Comparison of ENCODE assay signal across 1 cellular context in genomic region chr3:66038384-66038725, GRCh38.
TF ChIP-seq lines count a peak whose summit lies in the region.

No MANE protein-coding gene starts in this region.

TF ChIP-seq in HepG2, 621 proteins besides CTCF, POLR2A, EP300 and RAD21 (continued from another document):
- peak; percentile 50; the same call in 1 of the 2 replicates for TF ChIP-seq ZNF710 (CRISPR knock-in tag; IDR thresholded peaks at IDR 0.05; ENCODE audit: borderline replicate concordance)
- TF ChIP-seq RXRA (CRISPR knock-in tag; IDR thresholded peaks at IDR 0.05) = no peak; the same call in 1 of the 2 replicates
- peak; percentile 43; the same call in 1 of the 2 replicates for TF ChIP-seq ETV5 (CRISPR knock-in tag; IDR thresholded peaks at IDR 0.05; ENCODE audit: borderline replicate concordance)
- no peak for TF ChIP-seq HMG20B (CRISPR knock-in tag; conservative IDR thresholded peaks at IDR 0.05)
- TF ChIP-seq ZFP41 (CRISPR knock-in tag; IDR thresholded peaks at IDR 0.05; ENCODE audit: borderline replicate concordance) = no peak
- TF ChIP-seq SOX13 (IDR thresholded peaks at IDR 0.05) = no peak
- TF ChIP-seq SOX13 (CRISPR knock-in tag; conservative IDR thresholded peaks at IDR 0.05 in 1 of 2, IDR thresholded peaks at IDR 0.05 in 1 of 2) = peak in 1 of 2 experiments; percentile 73; a peak in 1 of 4 replicates
- 0 out of 2 replicates have a peak, but pooled peaks have one; percentile 67 for TF ChIP-seq ZNF431 (CRISPR knock-in tag; IDR thresholded peaks at IDR 0.05; ENCODE audit: borderline replicate concordance, low read depth)
- TF ChIP-seq ZNF83 (CRISPR knock-in tag; IDR thresholded peaks at IDR 0.05; ENCODE audit: borderline replicate concordance) = no peak
- 0 out of 2 replicates have a peak, but pooled peaks have one; percentile 53 for TF ChIP-seq ZNF557 (CRISPR knock-in tag; IDR thresholded peaks at IDR 0.05)
- no peak; the same call in 1 of the 2 replicates for TF ChIP-seq BRD4 (CRISPR knock-in tag; IDR thresholded peaks at IDR 0.05)
- TF ChIP-seq ATF7 (IDR thresholded peaks at IDR 0.05) = no peak
- no peak for TF ChIP-seq ATF7 (CRISPR knock-in tag; IDR thresholded peaks at IDR 0.05)
- TF ChIP-seq HOMEZ (CRISPR knock-in tag; IDR thresholded peaks at IDR 0.05; ENCODE audit: low read depth) = no peak
- 0 out of 2 replicates have a peak, but pooled peaks have one; percentile 25 for TF ChIP-seq DR1 (CRISPR knock-in tag; IDR thresholded peaks at IDR 0.05)
- TF ChIP-seq HNF1A (IDR thresholded peaks at IDR 0.05; ENCODE audit: low read depth) = no peak
- TF ChIP-seq HNF1A (CRISPR knock-in tag; IDR thresholded peaks at IDR 0.05; ENCODE audit: borderline replicate concordance) = no peak
- no peak for TF ChIP-seq BRF2 (CRISPR knock-in tag; IDR thresholded peaks at IDR 0.05)
- no peak for TF ChIP-seq TIGD3 (CRISPR knock-in tag; IDR thresholded peaks at IDR 0.05; ENCODE audit: borderline replicate concordance)
- TF ChIP-seq ZNF264 (CRISPR knock-in tag; IDR thresholded peaks at IDR 0.05) = 0 out of 2 replicates have a peak, but pooled peaks have one; percentile 39
- no peak for TF ChIP-seq ZSCAN12 (CRISPR knock-in tag; IDR thresholded peaks at IDR 0.05)
- TF ChIP-seq FOXK2 (IDR thresholded peaks at IDR 0.05) = no peak
